11 cellular contexts compared by ENCODE assay signal in genomic region chr22:38312261-38312800, GRCh38. TPM values are rescaled to one million over a fixed set of nuclear protein-coding genes. Genes with fewer than 3 reads are reported as not detected.
DNase-seq lines count a peak whose midpoint lies in the region; ATAC-seq, FAIRE-seq and TF ChIP-seq lines count a peak whose summit lies in the region.
"Had no signal": no experiment of that assay in that cellular context is flagged by ENCODE, and none has a peak within 500 bp of the region (broad histone marks: within the 10 kb centered on the region; RNA-seq: fewer than 3 reads in every experiment).

No MANE protein-coding gene starts in this region.

- CTCF ChIA-PET in GM12878 (lab: Yijun Ruan, JAX) = interaction anchor here (0.6 kb wide), 1 partner anchor 199 kb away, joined by 3 read pairs; no protein-coding TSS in a partner anchor

- no peak for TF ChIP-seq RAD21 in GM12878 (IDR thresholded peaks at IDR 0.05; ENCODE audit: insufficient read depth, low read depth, low read length)

- 90% methylated on average over 7 of the region's 7 CpGs for WGBS in GM12878 (ENCODE audit: insufficient coverage, insufficient replicate concordance, low lambda C conversion rate, missing lambda C conversion rate)

- peaks cover 93% of the 10 kb centered on the region for H3K79me2 ChIP-seq in GM12878 (ENCODE audit: control insufficient read depth, insufficient read depth, low read length)

- no peak for TF ChIP-seq EP300 in GM12878 (IDR thresholded peaks at IDR 0.05; ENCODE audit: borderline replicate concordance in 1 of 2, control insufficient read depth in 1 of 2, low read depth in 2 of 2, low read length in 2 of 2)

- TF ChIP-seq CTCF in GM12878 (IDR thresholded peaks at IDR 0.05 in 2 of 3, conservative IDR thresholded peaks at IDR 0.05 in 1 of 3; ENCODE audit: control insufficient read depth in 2 of 3, extremely low read depth in 1 of 3, insufficient read depth in 1 of 3, low read depth in 3 of 3, low read length in 3 of 3) = no peak
- TF ChIP-seq CTCF in mesothelial cell of epicardium (IDR thresholded peaks at IDR 0.05; ENCODE audit: unreplicated experiment) = no peak
- TF ChIP-seq CTCF in tibial artery (IDR thresholded peaks at IDR 0.05) = no peak

- in situ Hi-C loops in GM12878 (cut with MboI) = no loop called here

- no peaks in the 10 kb centered on the region for H4K20me1 ChIP-seq in GM12878 (ENCODE audit: control insufficient read depth, insufficient read depth)

- H3K27me3 Mint-ChIP-seq in mesothelial cell of epicardium (ENCODE audit: low read depth) = no peaks in the 10 kb centered on the region
- H3K27me3 Mint-ChIP-seq: activated CD4-positive, alpha-beta T cell treated with anti-CD3 and anti-CD28 coated beads for 36 hours had no signal

- peaks cover 9 to 24% of the 10 kb centered on the region in 2 experiments; a peak in 3 of 4 replicates for H3K36me3 ChIP-seq in GM12878 (ENCODE audit: control insufficient read depth in 2 of 2, insufficient read depth in 2 of 2, low read length in 1 of 2)
- H3K36me3 ChIP-seq in tibial artery = peaks cover 0 to 41% (median 0%) of the 10 kb centered on the region in 3 donors

- no TSS peak for BruUV-seq in GM12878 (replicated peaks; lab: Mats Ljungman, UMichigan)

- no peak for FAIRE-seq in GM12878 (lab: Jason Lieb, UNC)
- FAIRE-seq: HepG2 had no signal

- RAD21 ChIA-PET in GM12878 (lab: Charles Lee; ENCODE audit: unreplicated experiment) = no interaction called here

- H3K27ac Mint-ChIP-seq in activated naive CD4-positive, alpha-beta T cell treated with anti-CD3 and anti-CD28 coated beads, Interleukin-2, amount 50 U/mL, for 72 hours = peak overlapping the region; percentile 22 to 90
- H3K27ac Mint-ChIP-seq in mesothelial cell of epicardium = peak overlapping the region; percentile 99

- H3K9me3 Mint-ChIP-seq in activated naive CD4-positive, alpha-beta T cell treated with anti-CD3 and anti-CD28 coated beads, Interleukin-2, amount 50 U/mL, for 72 hours = no peaks in the 10 kb centered on the region
- no peaks in the 10 kb centered on the region for H3K9me3 Mint-ChIP-seq in mesothelial cell of epicardium

- H3K36me3 Mint-ChIP-seq in activated naive CD4-positive, alpha-beta T cell treated with anti-CD3 and anti-CD28 coated beads, Interleukin-2, amount 50 U/mL, for 72 hours = peaks cover 0 to 14% of the 10 kb centered on the region in 2 donors
- H3K36me3 Mint-ChIP-seq in mesothelial cell of epicardium = peaks cover 10% of the 10 kb centered on the region

- H3K9me3 ChIP-seq in GM12878 (replicated peaks; ENCODE audit: control insufficient read depth, insufficient read depth, low read length) (no peaks in the 10 kb centered on the region), tibial artery (no peaks in the 10 kb centered on the region)
- H3K9me3 ChIP-seq: BE2C had no signal

- ATAC-seq in activated naive CD4-positive, alpha-beta T cell treated with anti-CD3 and anti-CD28 coated beads, Interleukin-2, amount 50 U/mL, for 72 hours = no peak
- no peak for ATAC-seq in GM12878
- no peak for ATAC-seq in HG03378 (IDR thresholded peaks at IDR 0.05; ENCODE audit: unreplicated experiment)
- ATAC-seq: activated CD4-positive, alpha-beta T cell treated with anti-CD3 and anti-CD28 coated beads for 36 hours; HepG2 had no signal

- H3K4me2 ChIP-seq in GM12878 (ENCODE audit: control insufficient read depth, insufficient read depth) = peak overlapping the region; percentile 97

- peaks cover 44% of the 10 kb centered on the region for H3K4me1 Mint-ChIP-seq in mesothelial cell of epicardium

- no peak for DNase-seq in activated naive CD4-positive, alpha-beta T cell treated with anti-CD3 and anti-CD28 coated beads, Interleukin-2, amount 50 U/mL, for 72 hours (ENCODE audit: low spot score in 2 of 2)
- DNase-seq in activated naive CD4-positive, alpha-beta T cell treated with Interleukin-2 at 50 U/mL for 16 hours = no peak
- DNase-seq in GM12878 (ENCODE audit: low read depth, low spot score) (no peak), mesothelial cell of epicardium (ENCODE audit: low spot score in 2 of 2, unreplicated experiment in 2 of 2) (no peak), tibial artery (no peak), kidney glomerular epithelial cell (lab: John Stamatoyannopoulos, UW) (no peak), NCI-H128 (lab: John Stamatoyannopoulos, UW; ENCODE audit: unreplicated experiment) (no peak)
- DNase-seq: activated CD4-positive, alpha-beta T cell treated with anti-CD3 and anti-CD28 coated beads for 36 hours; BE2C had no signal

- intact Hi-C loops in GM12878 (cut with micrococcal nuclease; ENCODE audit: unreplicated experiment) (loop anchor here (5.0 kb wide), 1 partner anchor 50 kb away; no protein-coding TSS in a partner anchor), tibial artery (cut with DNase I; ENCODE audit: low total_unique reads) (loop anchor here (10.0 kb wide), 1 partner anchor 108 kb away; the partner anchor contains the start of gene MAFF)

- H3K4me3 ChIP-seq in GM12878 (peak overlapping the region; percentile 82; the same call in 1 of the 2 replicates), tibial artery (no peak overlapping the region)

- H3K27ac ChIP-seq in GM12878 (ENCODE audit: control insufficient read depth, insufficient read depth) (peak overlapping the region; percentile 85), tibial artery (peak overlapping the region; percentile 98 to 100)

- H2AFZ ChIP-seq in GM12878 (ENCODE audit: control insufficient read depth, low read depth, low read length) = no peak overlapping the region

- TF ChIP-seq POLR2A in GM12878 (IDR thresholded peaks at IDR 0.05; ENCODE audit: low read depth, low read length) = no peak

- H3K4me3 Mint-ChIP-seq in mesothelial cell of epicardium = no peak overlapping the region
- H3K4me3 Mint-ChIP-seq: activated CD4-positive, alpha-beta T cell treated with anti-CD3 and anti-CD28 coated beads for 36 hours had no signal

- POLR2A ChIA-PET in GM12878 (lab: Charles Lee) = interaction anchor here (0.6 kb wide), 1 partner anchor 391 kb away, joined by 3 read pairs; no protein-coding TSS in a partner anchor

- H3K4me1 ChIP-seq in GM12878 (ENCODE audit: control insufficient read depth, insufficient read depth, low read length) (peaks cover 61% of the 10 kb centered on the region), tibial artery (peaks cover 4 to 84% (median 70%) of the 10 kb centered on the region in 4 donors)

- H3K27me3 ChIP-seq in GM12878 (replicated peaks in 1 of 2; ENCODE audit: control insufficient read depth in 2 of 2, insufficient read depth in 2 of 2, low read length in 1 of 2) = no peaks in the 10 kb centered on the region
- H3K27me3 ChIP-seq in tibial artery = no peaks in the 10 kb centered on the region
- H3K27me3 ChIP-seq: BE2C had no signal

- H3K9ac ChIP-seq in GM12878 (ENCODE audit: control insufficient read depth, insufficient read depth, low read length) = peak overlapping the region; percentile 89; the same call in 1 of the 2 replicates

- SMC1A ChIA-PET in GM12878 (lab: Charles Lee; ENCODE audit: uncharacterized antibody, unreplicated experiment) = interaction anchor here (1.0 to 1.9 kb wide), 4 partner anchors 16 to 224 kb away, joined by 3 to 4 read pairs (median 4); no protein-coding TSS in a partner anchor

TF ChIP-seq in GM12878, 131 proteins besides CTCF, POLR2A, EP300 and RAD21 (continues in another document):
- TF ChIP-seq TCF3 (IDR thresholded peaks at IDR 0.05; ENCODE audit: borderline replicate concordance, insufficient read depth, low read depth, low read length) = no peak
- no peak for TF ChIP-seq CBFB (IDR thresholded peaks at IDR 0.05; ENCODE audit: low read depth)
- no peak for TF ChIP-seq NR2C1 (IDR thresholded peaks at IDR 0.05)

RNA-seq across cellular contexts. Expression of gene CSNK1E, which starts 4.9 kb away (rescaled TPM):
- 100 to 1,000 TPM in 1 of 2 donors, 10 to 100 TPM in 1; 99.6 to 110 TPM for total RNA-seq in activated naive CD4-positive, alpha-beta T cell treated with anti-CD3 and anti-CD28 coated beads, Interleukin-2, amount 50 U/mL, for 72 hours
- total RNA-seq in GM12878 (2013; cell fraction: nucleolus; rRNA removed) = 185 TPM in 2 replicates
- total RNA-seq in GM12878 (2014; rRNA removed) (78.7 and 88.5 TPM in 2 replicates), GM12878 (2014; rRNA removed; fragmentation: Illumina TruSeq; extraction: Trizol) (48.3 and 51.6 TPM in 2 replicates), GM12878 (2021) (89.9 and 98.8 TPM in 2 replicates), mesothelial cell of epicardium (261 to 264 TPM (median 261 TPM) in 3 replicates)
- polyA plus RNA-seq in GM12878 (2011; ENCODE audit: low read depth) = 28.7 TPM
- polyA plus RNA-seq in GM12878 (2011; rRNA removed) (47.6 and 79.5 TPM in 2 replicates), GM12878 (2014; fragmentation: Illumina TruSeq; extraction: Trizol) (52.4 and 78.3 TPM in 2 replicates), GM12878 (2014; fragmentation: Nextera tagmentation; extraction: Ambion mirVana) (10 to 100 TPM in 1 of 2 experiments, 1 to 10 TPM in 1; 5.9 to 12.6 TPM), GM12878 (2014; rRNA removed) (103 and 107 TPM in 2 replicates), GM12878 (2016; fragmentation: Nextera tagmentation; extraction: Ambion mirVana) (10 to 100 TPM; 17.3 to 18.5 TPM)
- polyA plus RNA-seq in GM12878 (2011; cell fraction: cytosol; rRNA removed) = 90.3 and 119 TPM in 2 replicates
- 145 and 172 TPM in 2 replicates for polyA plus RNA-seq in GM12878 (2011; cell fraction: nucleus; rRNA removed)
- polyA plus RNA-seq in GM12878 (2012) = 56.9 and 63.0 TPM in 2 replicates
- 56.9 and 94.5 TPM in 2 replicates for polyA minus RNA-seq in GM12878 (2011; rRNA and poly(A)+ RNA removed)
- polyA minus RNA-seq in GM12878 (2011; cell fraction: cytosol; rRNA and poly(A)+ RNA removed) = 34.5 and 38.5 TPM in 2 replicates
- polyA minus RNA-seq in GM12878 (2011; cell fraction: nucleus; rRNA and poly(A)+ RNA removed) = 28.9 and 42.1 TPM in 2 replicates

RNA-seq across cellular contexts. Expression of gene TMEM184B, which starts 39.5 kb away (rescaled TPM):
- total RNA-seq in activated naive CD4-positive, alpha-beta T cell treated with anti-CD3 and anti-CD28 coated beads, Interleukin-2, amount 50 U/mL, for 72 hours = 10 to 100 TPM; 21.4 to 22.0 TPM
- 13.7 and 14.0 TPM in 2 replicates for total RNA-seq in GM12878 (2013; cell fraction: nucleolus; rRNA removed)
- total RNA-seq in GM12878 (2014; rRNA removed) (4.7 and 5.8 TPM in 2 replicates), GM12878 (2014; rRNA removed; fragmentation: Illumina TruSeq; extraction: Trizol) (4.2 and 5.0 TPM in 2 replicates), GM12878 (2021) (19.5 and 22.4 TPM in 2 replicates), mesothelial cell of epicardium (61.4 to 64.0 TPM (median 62.8 TPM) in 3 replicates)
- 4.2 TPM for polyA plus RNA-seq in GM12878 (2011; ENCODE audit: low read depth)
- polyA plus RNA-seq in GM12878 (2011; rRNA removed) (2.0 and 3.6 TPM in 2 replicates), GM12878 (2014; fragmentation: Illumina TruSeq; extraction: Trizol) (9.8 and 10.0 TPM in 2 replicates), GM12878 (2014; fragmentation: Nextera tagmentation; extraction: Ambion mirVana) (1 to 10 TPM in 1 of 2 experiments, under 1 TPM in 1; 0.56 to 1.0 TPM), GM12878 (2014; rRNA removed) (14.7 and 15.7 TPM in 2 replicates), GM12878 (2016; fragmentation: Nextera tagmentation; extraction: Ambion mirVana) (10 to 100 TPM; 16.1 to 17.1 TPM)
- 4.5 and 5.4 TPM in 2 replicates for polyA plus RNA-seq in GM12878 (2011; cell fraction: cytosol; rRNA removed)
- polyA plus RNA-seq in GM12878 (2011; cell fraction: nucleus; rRNA removed) = 9.4 and 12.5 TPM in 2 replicates
- polyA plus RNA-seq in GM12878 (2012) = 10.0 and 10.7 TPM in 2 replicates
- polyA minus RNA-seq in GM12878 (2011; rRNA and poly(A)+ RNA removed) = 5.0 and 5.3 TPM in 2 replicates
- polyA minus RNA-seq in GM12878 (2011; cell fraction: cytosol; rRNA and poly(A)+ RNA removed) = 3.6 and 4.7 TPM in 2 replicates
- polyA minus RNA-seq in GM12878 (2011; cell fraction: nucleus; rRNA and poly(A)+ RNA removed) = 2.9 and 4.6 TPM in 2 replicates
